In genomic region chr1:19402031-19402430, GRCh38 we compare ENCODE assay signal across 1 cellular context.
TF ChIP-seq lines count a peak whose summit lies in the region.

No MANE protein-coding gene starts in this region.

TF ChIP-seq in HepG2, 621 proteins besides CTCF, POLR2A, EP300 and RAD21 (continued from another document):
- TF ChIP-seq, protein P1, sequence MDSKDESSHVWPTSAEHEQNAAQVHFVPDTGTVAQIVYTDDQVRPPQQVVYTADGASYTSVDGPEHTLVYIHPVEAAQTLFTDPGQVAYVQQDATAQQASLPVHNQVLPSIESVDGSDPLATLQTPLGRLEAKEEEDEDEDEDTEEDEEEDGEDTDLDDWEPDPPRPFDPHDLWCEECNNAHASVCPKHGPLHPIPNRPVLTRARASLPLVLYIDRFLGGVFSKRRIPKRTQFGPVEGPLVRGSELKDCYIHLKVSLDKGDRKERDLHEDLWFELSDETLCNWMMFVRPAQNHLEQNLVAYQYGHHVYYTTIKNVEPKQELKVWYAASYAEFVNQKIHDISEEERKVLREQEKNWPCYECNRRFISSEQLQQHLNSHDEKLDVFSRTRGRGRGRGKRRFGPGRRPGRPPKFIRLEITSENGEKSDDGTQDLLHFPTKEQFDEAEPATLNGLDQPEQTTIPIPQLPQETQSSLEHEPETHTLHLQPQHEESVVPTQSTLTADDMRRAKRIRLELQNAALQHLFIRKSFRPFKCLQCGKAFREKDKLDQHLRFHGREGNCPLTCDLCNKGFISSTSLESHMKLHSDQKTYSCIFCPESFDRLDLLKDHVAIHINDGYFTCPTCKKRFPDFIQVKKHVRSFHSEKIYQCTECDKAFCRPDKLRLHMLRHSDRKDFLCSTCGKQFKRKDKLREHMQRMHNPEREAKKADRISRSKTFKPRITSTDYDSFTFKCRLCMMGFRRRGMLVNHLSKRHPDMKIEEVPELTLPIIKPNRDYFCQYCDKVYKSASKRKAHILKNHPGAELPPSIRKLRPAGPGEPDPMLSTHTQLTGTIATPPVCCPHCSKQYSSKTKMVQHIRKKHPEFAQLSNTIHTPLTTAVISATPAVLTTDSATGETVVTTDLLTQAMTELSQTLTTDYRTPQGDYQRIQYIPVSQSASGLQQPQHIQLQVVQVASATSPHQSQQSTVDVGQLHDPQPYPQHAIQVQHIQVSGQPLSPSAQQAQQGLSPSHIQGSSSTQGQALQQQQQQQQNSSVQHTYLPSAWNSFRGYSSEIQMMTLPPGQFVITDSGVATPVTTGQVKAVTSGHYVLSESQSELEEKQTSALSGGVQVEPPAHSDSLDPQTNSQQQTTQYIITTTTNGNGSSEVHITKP (CRISPR knock-in tag; IDR thresholded peaks at IDR 0.05; ENCODE audit: low read depth), result no peak
- TF ChIP-seq GABPB1 (CRISPR knock-in tag; IDR thresholded peaks at IDR 0.05) (no peak), ZNF841 (CRISPR knock-in tag; IDR thresholded peaks at IDR 0.05; ENCODE audit: borderline replicate concordance) (no peak), FLYWCH1 (CRISPR knock-in tag; IDR thresholded peaks at IDR 0.05) (no peak)
